Comparison of ENCODE assay signal across 23 cellular contexts in the genomic region with DNA sequence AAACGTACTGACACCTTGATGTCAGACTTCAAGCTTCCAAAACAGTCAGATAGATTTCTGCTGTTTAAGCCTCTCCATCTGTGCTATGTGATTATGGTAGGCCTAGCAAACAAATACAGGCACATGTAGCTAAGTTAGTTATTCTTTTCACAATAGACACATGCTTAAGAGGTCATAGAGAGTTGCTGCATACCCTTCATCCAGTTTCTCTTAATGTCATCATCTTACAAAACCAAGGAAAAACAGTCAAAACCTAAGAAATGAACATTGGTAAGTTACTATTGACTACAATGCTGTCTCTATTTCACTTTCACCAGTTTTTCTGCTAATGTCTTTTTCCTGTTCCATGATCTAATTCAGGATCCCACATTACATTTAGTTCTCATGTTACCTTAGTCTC.
DNase-seq lines count a peak whose midpoint lies in the region; ATAC-seq, FAIRE-seq and TF ChIP-seq lines count a peak whose summit lies in the region.
"Had no signal": no experiment of that assay in that cellular context is flagged by ENCODE, and none has a peak within 500 bp of the region (broad histone marks: within the 10 kb centered on the region; RNA-seq: fewer than 3 reads in every experiment).

No MANE protein-coding gene starts in this region.

- FAIRE-seq in frontal cortex (lab: Jason Lieb, UNC): no peak
- FAIRE-seq: A204.1, GM12878, GM18507, H1 had no signal

- no peak for TF ChIP-seq CTCF in choroid plexus epithelial cell (conservative IDR thresholded peaks at IDR 0.05; ENCODE audit: low read depth, low read length)
- no peak for TF ChIP-seq CTCF in fibroblast of the aortic adventitia (IDR thresholded peaks at IDR 0.05; ENCODE audit: insufficient read depth, low read length)

- ATAC-seq in HG02938 (IDR thresholded peaks at IDR 0.05; ENCODE audit: unreplicated experiment) (no peak), HG03342 (IDR thresholded peaks at IDR 0.05; ENCODE audit: unreplicated experiment) (no peak)
- ATAC-seq: GM12878 had no signal

- no peak overlapping the region for H3K4me3 ChIP-seq in choroid plexus epithelial cell (ENCODE audit: low read depth, low read length)
- H3K4me3 ChIP-seq in fibroblast of the aortic adventitia (ENCODE audit: low read depth, low read length): no peak overlapping the region
- H3K4me3 ChIP-seq: GM12878, GM23248 had no signal

- DNase-seq in NCI-H82 (lab: John Stamatoyannopoulos, UW) (peak; percentile 57), NCI-H82 treated with DMSO at 0.1 percent for 48 hours (lab: John Stamatoyannopoulos, UW; ENCODE audit: unreplicated experiment) (no peak), choroid plexus epithelial cell (ENCODE audit: low read depth) (peak; percentile 13), fibroblast of the aortic adventitia (ENCODE audit: low read depth) (peak; percentile 20), NCI-H69 (lab: John Stamatoyannopoulos, UW) (no peak), frontal cortex (ENCODE audit: low spot score in 2 of 2) (no peak)
- DNase-seq: ACHN; C1 segment of cervical spinal cord; Caco-2; CD4-positive, alpha-beta memory T cell; DMS 273 treated with DMSO at 0.1 percent for 48 hours; DMS79; EL; GDM1; GM23248; H7; HCEC 1CT had no signal

Comparison
In these comparisons a context has a peak if more than half of its experiments do, and no peak if none do; other contexts are left out.
1. DNase-seq: peak in NCI-H82 (single experiment), choroid plexus epithelial cell (single experiment) and fibroblast of the aortic adventitia (single experiment); none in NCI-H82 treated with DMSO at 0.1 percent for 48 hours (single experiment), NCI-H69 (single experiment) and frontal cortex (0 of 2).